Comparison of ENCODE assay signal across 16 cellular contexts in genomic region chr3:99663981-99664380, GRCh38. TPM values are rescaled to one million over a fixed set of nuclear protein-coding genes. Genes with fewer than 3 reads are reported as not detected.
"Had no signal": no experiment of that assay in that cellular context is flagged by ENCODE, and none has a peak within 500 bp of the region (broad histone marks: within the 10 kb centered on the region; RNA-seq: fewer than 3 reads in every experiment).

No MANE protein-coding gene starts in this region.

- H3K27ac ChIP-seq: ovary had no signal

- H3K27me3 ChIP-seq: ovary had no signal

- H3K36me3 Mint-ChIP-seq: activated naive CD8-positive, alpha-beta T cell treated with anti-CD3 and anti-CD28 coated beads, Interleukin-2, amount 10 ng/mL, durations not matched to agents 7 days and 5 days; natural killer cell treated with Interleukin-12 subunit alpha and Interleukin-12 subunit beta and Interleukin-15 and Interleukin-18, amount 100 ng/mL, for 72 hours; type B pancreatic cell had no signal

- ATAC-seq: esophagus mucosa; left ventricle myocardium superior; natural killer cell treated with Interleukin-12 subunit alpha and Interleukin-12 subunit beta and Interleukin-15 and Interleukin-18, amount 100 ng/mL, for 72 hours; sciatic nerve; stimulated activated naive CD8-positive, alpha-beta T cell treated with anti-CD3 and anti-CD28 coated beads, Interleukin-15, Interleukin-2, amounts not matched to agents 100 U/mL and 50 U/mL, for 24 hours had no signal

- H3K36me3 ChIP-seq: ovary had no signal

- H3K4me3 ChIP-seq: ovary had no signal

- H3K4me3 Mint-ChIP-seq: activated naive CD8-positive, alpha-beta T cell treated with anti-CD3 and anti-CD28 coated beads, Interleukin-2, amount 10 ng/mL, durations not matched to agents 7 days and 5 days; activated T-helper 1 cell treated with anti-CD3 and anti-CD28 coated beads, Interleukin-12 subunit alpha, Interleukin-12 subunit beta, Interleukin-2, Interleukin-4 antibody, amounts not matched to agents 30 ng/mL and 10 ng/mL and 1 ng/mL, durations not matched to agents 14 hours and 24 hours and 36 hours; natural killer cell treated with Interleukin-12 subunit alpha and Interleukin-12 subunit beta and Interleukin-15 and Interleukin-18, amount 100 ng/mL, for 72 hours; type B pancreatic cell had no signal

- FAIRE-seq: endometrium, TTC549 had no signal

- H3K27ac Mint-ChIP-seq: activated naive CD8-positive, alpha-beta T cell treated with anti-CD3 and anti-CD28 coated beads, Interleukin-2, amount 10 ng/mL, durations not matched to agents 7 days and 5 days; activated T-helper 1 cell treated with anti-CD3 and anti-CD28 coated beads, Interleukin-12 subunit alpha, Interleukin-12 subunit beta, Interleukin-2, Interleukin-4 antibody, amounts not matched to agents 30 ng/mL and 10 ng/mL and 1 ng/mL, durations not matched to agents 14 hours and 24 hours and 36 hours; natural killer cell treated with Interleukin-12 subunit alpha and Interleukin-12 subunit beta and Interleukin-15 and Interleukin-18, amount 100 ng/mL, for 72 hours; type B pancreatic cell had no signal

- H3K9me3 ChIP-seq: ovary had no signal

- H3K9me3 Mint-ChIP-seq: activated naive CD8-positive, alpha-beta T cell treated with anti-CD3 and anti-CD28 coated beads, Interleukin-2, amount 10 ng/mL, durations not matched to agents 7 days and 5 days; activated T-helper 1 cell treated with anti-CD3 and anti-CD28 coated beads, Interleukin-12 subunit alpha, Interleukin-12 subunit beta, Interleukin-2, Interleukin-4 antibody, amounts not matched to agents 30 ng/mL and 10 ng/mL and 1 ng/mL, durations not matched to agents 14 hours and 24 hours and 36 hours; type B pancreatic cell had no signal

- DNase-seq: activated CD4-positive, alpha-beta T cell treated with anti-CD3 and anti-CD28 coated beads, Interleukin-2, amount 50 U/mL, for 1 hour; activated CD8-positive, alpha-beta memory T cell treated with anti-CD3 and anti-CD28 coated beads for 24 hours; activated naive CD8-positive, alpha-beta T cell treated with anti-CD3 and anti-CD28 coated beads, Interleukin-2, amount 10 ng/mL, durations not matched to agents 7 days and 5 days; anterior cingulate cortex; kidney glomerular epithelial cell; left ventricle myocardium superior; ovary; stimulated activated naive CD8-positive, alpha-beta T cell treated with anti-CD3 and anti-CD28 coated beads, Interleukin-15, Interleukin-2, amounts not matched to agents 100 U/mL and 50 U/mL, for 24 hours had no signal

RNA-seq across cellular contexts. Expression of gene COL8A1, which starts 25.6 kb away (rescaled TPM):
- total RNA-seq: activated naive CD8-positive, alpha-beta T cell treated with anti-CD3 and anti-CD28 coated beads, Interleukin-2, amount 10 ng/mL, durations not matched to agents 7 days and 5 days; T-helper 2 cell treated with Interferon-gamma antibody and Interleukin-4, amounts not matched to agents 100 ng/mL and 5 ng/mL, for 36 hours had no signal
